ENCODE assay signal across 14 cellular contexts in the genomic region with DNA sequence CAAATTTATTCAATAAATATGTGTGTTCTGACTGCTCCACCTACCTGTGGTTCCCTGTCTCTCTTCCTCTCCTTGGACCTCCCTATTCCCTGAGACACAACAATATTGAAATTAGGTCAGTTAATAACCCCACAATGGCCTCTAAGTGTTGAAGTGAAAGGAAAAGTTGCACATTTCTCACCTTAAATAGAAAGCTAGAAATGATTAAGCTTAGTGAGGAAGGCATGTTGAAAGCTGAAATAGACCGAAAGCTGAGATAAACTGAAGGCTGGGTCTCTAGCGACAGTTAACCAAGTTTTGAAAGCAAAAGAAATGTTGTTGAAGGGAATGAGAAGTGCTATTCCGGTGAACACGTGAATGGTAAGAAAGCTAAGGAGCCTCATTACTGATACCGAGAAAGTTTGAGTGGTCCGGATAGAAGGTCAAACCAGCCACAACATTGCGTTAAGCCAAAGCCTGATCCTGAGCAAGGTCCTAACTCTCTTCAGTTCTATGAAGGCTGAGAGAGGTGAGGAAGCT. TPM values are rescaled to one million over a fixed set of nuclear protein-coding genes. Genes with fewer than 3 reads are reported as not detected.
DNase-seq lines count a peak whose midpoint lies in the region; ATAC-seq, FAIRE-seq and TF ChIP-seq lines count a peak whose summit lies in the region.
"Had no signal": no experiment of that assay in that cellular context is flagged by ENCODE, and none has a peak within 500 bp of the region (broad histone marks: within the 10 kb centered on the region; RNA-seq: fewer than 3 reads in every experiment).

No MANE protein-coding gene starts in this region.

- peak; percentile 14 for ATAC-seq in CD8-positive, alpha-beta T cell
- ATAC-seq in GM19025 (IDR thresholded peaks at IDR 0.05; ENCODE audit: low read depth, unreplicated experiment) = peak; percentile 91
- peak; percentile 95 for ATAC-seq in HG02759 (IDR thresholded peaks at IDR 0.05; ENCODE audit: unreplicated experiment)
- peak; percentile 96 for ATAC-seq in HG03575 (IDR thresholded peaks at IDR 0.05; ENCODE audit: extremely low read depth, insufficient number of reproducible peaks, low FRiP score, unreplicated experiment)

- no peaks in the 10 kb centered on the region for H3K9me3 Mint-ChIP-seq in CD8-positive, alpha-beta T cell
- H3K9me3 Mint-ChIP-seq: activated naive CD8-positive, alpha-beta T cell treated with anti-CD3 and anti-CD28 coated beads, Interleukin-2, amount 10 ng/mL, durations not matched to agents 7 days and 5 days had no signal

- FAIRE-seq in small intestine (lab: Jason Lieb, UNC) = no peak

- H3K4me3 ChIP-seq in CD8-positive, alpha-beta T cell (ENCODE audit: low read depth, low read length) = no peak overlapping the region
- H3K4me3 ChIP-seq in GM23248 (no peak overlapping the region), small intestine (ENCODE audit: low read depth in 1 of 2, low read length in 2 of 2) (no peak overlapping the region)
- H3K4me3 ChIP-seq: BLaER1, tibial nerve had no signal

- H3K4me2 ChIP-seq in GM23248 (ENCODE audit: unreplicated experiment) = no peak overlapping the region
- H3K4me2 ChIP-seq: BLaER1, SK-N-SH had no signal

- in situ Hi-C loops in GM23248 (cut with MboI) = no loop called here

- CTCF ChIA-PET in CD8-positive, alpha-beta T cell (lab: Charles Lee) = interaction anchor here (0.9 to 1.9 kb wide), 3 partner anchors 11 to 222 kb away, joined by 3 to 4 read pairs (median 3); no protein-coding TSS in a partner anchor

- H3K36me3 ChIP-seq in CD8-positive, alpha-beta T cell (ENCODE audit: insufficient read depth, low read length) = no peaks in the 10 kb centered on the region
- no peaks in the 10 kb centered on the region for H3K36me3 ChIP-seq in GM23248 (ENCODE audit: low read depth)
- no peaks in the 10 kb centered on the region for H3K36me3 ChIP-seq in small intestine (ENCODE audit: control insufficient read depth in 2 of 2, insufficient read depth in 2 of 2, low read length in 2 of 2)
- H3K36me3 ChIP-seq: BLaER1, tibial nerve had no signal

- no peaks in the 10 kb centered on the region for H3K4me1 ChIP-seq in CD8-positive, alpha-beta T cell (ENCODE audit: insufficient read depth, low read length)
- H3K4me1 ChIP-seq in GM23248 (ENCODE audit: insufficient read depth) = peaks cover 17% of the 10 kb centered on the region
- H3K4me1 ChIP-seq in small intestine (ENCODE audit: control insufficient read depth in 2 of 2, insufficient read depth in 1 of 2, low read depth in 1 of 2, low read length in 1 of 2) = no peaks in the 10 kb centered on the region
- H3K4me1 ChIP-seq: BLaER1 had no signal

- no peaks in the 10 kb centered on the region for H3K27me3 ChIP-seq in CD8-positive, alpha-beta T cell (ENCODE audit: insufficient read depth, low read length)
- H3K27me3 ChIP-seq in GM23248 (replicated peaks; ENCODE audit: insufficient read depth) (no peaks in the 10 kb centered on the region), small intestine (ENCODE audit: control insufficient read depth in 2 of 2, insufficient read depth in 2 of 2, low read length in 2 of 2) (no peaks in the 10 kb centered on the region)
- H3K27me3 ChIP-seq: BLaER1, tibial nerve had no signal

- H2AFZ ChIP-seq in GM23248 = no peak overlapping the region

- H3F3A ChIP-seq in GM23248 (ENCODE audit: insufficient read depth) = peaks cover 16% of the 10 kb centered on the region

- intact Hi-C loops in CD8-positive, alpha-beta T cell (cut with DNase I, micrococcal nuclease) = loop anchor here in 1 of 2 experiments (5.0 kb wide), 1 partner anchor 34 kb away; the partner anchor contains the start of gene UST

- POLR2A ChIA-PET in CD8-positive, alpha-beta T cell (lab: Charles Lee) = interaction anchor here (0.6 kb wide), 1 partner anchor 19 kb away, joined by 3 read pairs; no protein-coding TSS in a partner anchor

- peak overlapping the region; percentile 70 for H3K4me3 Mint-ChIP-seq in CD8-positive, alpha-beta T cell
- H3K4me3 Mint-ChIP-seq: activated naive CD8-positive, alpha-beta T cell treated with anti-CD3 and anti-CD28 coated beads, Interleukin-2, amount 10 ng/mL, durations not matched to agents 7 days and 5 days had no signal

- no peaks in the 10 kb centered on the region for H3K9me2 ChIP-seq in GM23248 (ENCODE audit: insufficient read depth)
- H3K9me2 ChIP-seq: SK-N-SH had no signal

- no peaks in the 10 kb centered on the region for H4K20me1 ChIP-seq in GM23248 (ENCODE audit: insufficient read depth)
- H4K20me1 ChIP-seq: BLaER1 had no signal

- H3K9me3 ChIP-seq in CD8-positive, alpha-beta T cell (ENCODE audit: low read length) = no peaks in the 10 kb centered on the region
- H3K9me3 ChIP-seq in GM23248 (ENCODE audit: low read depth) = no peaks in the 10 kb centered on the region
- no peaks in the 10 kb centered on the region for H3K9me3 ChIP-seq in small intestine (ENCODE audit: control insufficient read depth, low read depth)
- H3K9me3 ChIP-seq: BLaER1, SK-N-SH, tibial nerve had no signal

- peaks cover 88% of the 10 kb centered on the region for H3K79me2 ChIP-seq in GM23248 (ENCODE audit: insufficient read depth)

- WGBS in GM23248 (ENCODE audit: low coverage in 1 of 2, low lambda C conversion rate in 2 of 2, missing lambda C conversion rate in 2 of 2), 2 experiments = 92 to 93% methylated on average over 7 of the region's 7 CpGs
- 72 to 82% (median 73%) methylated on average over 7 of the region's 7 CpGs for WGBS in small intestine, 3 donors

- DNase-seq in CD8-positive, alpha-beta T cell = no peak
- no peak for DNase-seq in caudate nucleus (lab: John Stamatoyannopoulos, UW)
- no peak for DNase-seq in amniotic stem cell (lab: John Stamatoyannopoulos, UW)
- DNase-seq in GM23248 = no peak
- no peak for DNase-seq in small intestine
- DNase-seq: activated naive CD8-positive, alpha-beta T cell treated with anti-CD3 and anti-CD28 coated beads, Interleukin-2, amount 10 ng/mL, durations not matched to agents 7 days and 5 days; HCEC 1CT; NCI-H1930; SK-N-SH had no signal

- peaks cover 16% of the 10 kb centered on the region for H3K4me1 Mint-ChIP-seq in CD8-positive, alpha-beta T cell (ENCODE audit: low read depth)

- H3K27me3 Mint-ChIP-seq in CD8-positive, alpha-beta T cell (ENCODE audit: low read depth) = no peaks in the 10 kb centered on the region

- H3K27ac ChIP-seq in CD8-positive, alpha-beta T cell (ENCODE audit: low read depth, low read length) = no peak overlapping the region
- H3K27ac ChIP-seq in caudate nucleus (ENCODE audit: low read depth, low read length) = no peak overlapping the region
- no peak overlapping the region for H3K27ac ChIP-seq in GM23248
- no peak overlapping the region for H3K27ac ChIP-seq in small intestine (ENCODE audit: low read depth in 1 of 2, low read length in 1 of 2)
- H3K27ac ChIP-seq: BLaER1, tibial nerve had no signal

- no peak overlapping the region for H3K9ac ChIP-seq in GM23248
- H3K9ac ChIP-seq: BLaER1, SK-N-SH had no signal

- peak overlapping the region; percentile 66 for H3K27ac Mint-ChIP-seq in CD8-positive, alpha-beta T cell
- H3K27ac Mint-ChIP-seq: activated naive CD8-positive, alpha-beta T cell treated with anti-CD3 and anti-CD28 coated beads, Interleukin-2, amount 10 ng/mL, durations not matched to agents 7 days and 5 days had no signal

- TF ChIP-seq CTCF in CD8-positive, alpha-beta T cell (IDR thresholded peaks at IDR 0.05) = no peak

- no peaks in the 10 kb centered on the region for H3K36me3 Mint-ChIP-seq in CD8-positive, alpha-beta T cell
- H3K36me3 Mint-ChIP-seq: activated naive CD8-positive, alpha-beta T cell treated with anti-CD3 and anti-CD28 coated beads, Interleukin-2, amount 10 ng/mL, durations not matched to agents 7 days and 5 days had no signal

RNA-seq across cellular contexts. Expression of gene UST, which starts 34.1 kb away (rescaled TPM):
- total RNA-seq in CD8-positive, alpha-beta T cell = 1 to 10 TPM in 1 of 2 experiments, under 1 TPM in 1; 0.90 to 1.0 TPM
- 23.1 and 23.3 TPM in 2 replicates for total RNA-seq in GM23248 (2014; rRNA removed; shearing (Covaris generic))
- polyA plus RNA-seq in GM23248 (2016; fragmentation: Nextera tagmentation; extraction: Ambion mirVana) (10.1 and 11.2 TPM in 2 replicates), small intestine (1 to 10 TPM in 1 of 3 donors, under 1 TPM in 1, not detected in 1; 0.81 to 4.0 TPM)

Comparison
In these comparisons a context has a peak if more than half of its experiments do, and no peak if none do; other contexts are left out.
1. ATAC-seq: peak in every context shown above with its lines; median percentile 96 in HG03575; 95 in HG02759; 91 in GM19025; 14 in CD8-positive, alpha-beta T cell.
2. RNA of gene UST, which starts 34.1 kb away (total RNA-seq): 23.1 to 23.3 TPM in GM23248; 0.90 to 1.0 TPM in CD8-positive, alpha-beta T cell; every median in the first group is over 10 times any median in the second.